ENCODE assay signal across 8 cellular contexts in the genomic region with DNA sequence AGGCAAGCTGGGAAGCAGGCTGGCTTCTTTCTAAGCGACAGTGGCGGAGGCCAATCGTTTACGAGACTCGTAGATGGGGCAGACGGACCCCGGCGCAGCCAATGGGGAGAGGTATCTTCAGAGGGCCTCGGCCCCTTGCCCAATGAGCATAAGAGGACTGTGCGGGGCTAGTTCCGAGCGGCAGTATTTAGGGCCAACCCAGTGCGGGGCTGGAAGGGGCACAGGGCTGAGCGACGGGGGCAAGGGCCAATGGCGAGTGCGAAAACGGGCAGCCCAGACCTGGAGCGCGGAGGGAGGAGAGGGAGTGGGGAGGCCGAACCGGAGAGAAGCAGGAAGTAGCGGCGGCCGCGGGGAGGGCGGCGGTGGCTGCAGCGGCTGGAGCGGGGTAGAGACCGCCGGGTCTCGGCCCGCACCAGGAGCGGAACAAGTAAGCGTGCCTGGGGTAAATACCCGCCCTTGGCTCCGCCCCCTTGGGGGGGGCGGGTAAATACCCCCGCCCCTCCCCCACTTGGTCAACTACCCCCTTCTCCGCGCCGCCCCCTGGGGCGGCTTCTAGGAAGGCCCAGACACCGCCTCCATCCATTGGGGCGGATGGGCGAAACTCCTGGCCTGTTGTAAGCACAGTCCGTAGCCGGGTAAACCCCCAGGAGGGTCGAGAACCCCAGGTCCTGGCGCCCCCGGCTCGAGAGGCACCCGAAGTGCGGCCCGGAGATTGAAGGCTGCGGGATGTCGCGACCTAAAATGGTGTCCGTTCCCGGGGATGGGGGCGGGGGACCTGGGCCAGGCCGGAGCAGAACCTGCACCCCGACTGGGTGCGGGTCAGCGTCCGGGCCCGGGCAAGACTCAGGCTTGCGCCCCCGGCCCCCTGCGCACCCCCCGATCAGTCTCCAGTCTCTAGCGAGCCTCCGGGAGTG. TPM values are rescaled to one million over a fixed set of nuclear protein-coding genes. Genes with fewer than 3 reads are reported as not detected.
DNase-seq lines count a peak whose midpoint lies in the region; ATAC-seq, FAIRE-seq and TF ChIP-seq lines count a peak whose summit lies in the region.

ZNF687 (plus strand) TSS at position 331 of the 914 bp plus-strand sequence. CDS start 3,993 bp downstream, outside the sequence.

- H3K4me1 ChIP-seq in Loucy (ENCODE audit: insufficient read depth, low read length, poor library complexity, severe bottlenecking), result peaks cover 19% of the 10 kb centered on the region

- FAIRE-seq in H54 (lab: Jason Lieb, UNC), result no peak

- ATAC-seq in naive thymus-derived CD8-positive, alpha-beta T cell, result peak; percentile 89 to 90

- peak within 1 kb of the TSS; percentile 91 for H3K9ac ChIP-seq in Loucy (ENCODE audit: low read depth, low read length, poor library complexity, severe bottlenecking)

- POLR2A ChIA-PET in naive thymus-derived CD8-positive, alpha-beta T cell (lab: Charles Lee), result interaction anchor here (0.6 to 2.3 kb wide), 24 partner anchors 10 to 1396 kb away, joined by 3 to 17 read pairs (median 5); partner anchors contain the start of genes ENSA, LYSMD1, MCL1 and PI4KB

- no peaks in the 10 kb centered on the region for H3K27me3 ChIP-seq in Loucy (ENCODE audit: insufficient read depth, low read length, poor library complexity, severe bottlenecking)

- H3K4me3 Mint-ChIP-seq in naive thymus-derived CD8-positive, alpha-beta T cell, result peak within 1 kb of the TSS; percentile 89 to 100 (median 97)

- no peak for TF ChIP-seq CTCF in Loucy (conservative IDR thresholded peaks at IDR 0.05; ENCODE audit: low read length)
- no peak for TF ChIP-seq CTCF in fibroblast of mammary gland (conservative IDR thresholded peaks at IDR 0.05; ENCODE audit: control insufficient read depth, insufficient read depth, low read depth, low read length)

- H3K9me3 ChIP-seq in Loucy (ENCODE audit: insufficient read depth, low read depth, low read length), result no peaks in the 10 kb centered on the region

- H3K27me3 Mint-ChIP-seq in naive thymus-derived CD8-positive, alpha-beta T cell, result no peaks in the 10 kb centered on the region

- H3K27ac Mint-ChIP-seq in naive thymus-derived CD8-positive, alpha-beta T cell, result peak within 1 kb of the TSS; percentile 93 to 99 (median 98)

- TF ChIP-seq POLR2A in H54 (IDR thresholded peaks at IDR 0.05; ENCODE audit: low read depth, low read length) (peak; percentile 89), Raji (IDR thresholded peaks at IDR 0.05; ENCODE audit: insufficient read depth, low read depth, low read length) (peak; percentile 54)

- peak within 1 kb of the TSS; percentile 89 for H3K4me3 ChIP-seq in Loucy (ENCODE audit: low read length, poor library complexity, severe bottlenecking)
- peak within 1 kb of the TSS; percentile 95 for H3K4me3 ChIP-seq in fibroblast of mammary gland (ENCODE audit: control insufficient read depth, low read depth, low read length)

- peaks cover 13% of the 10 kb centered on the region; the same call in 1 of the 2 replicates for H3K36me3 ChIP-seq in Loucy (ENCODE audit: insufficient read depth, low read length)

- H2AFZ ChIP-seq in Loucy (ENCODE audit: low read length), result peak within 1 kb of the TSS; percentile 89

- peaks cover 39% of the 10 kb centered on the region for H3K79me2 ChIP-seq in Loucy (ENCODE audit: insufficient read depth, low read length)

- no peaks in the 10 kb centered on the region for H3K9me3 Mint-ChIP-seq in naive thymus-derived CD8-positive, alpha-beta T cell

- DNase-seq in ELF-1 (ENCODE audit: low read depth, low spot score) (peak; percentile 100), H54 (ENCODE audit: insufficient read length, low spot score) (peak; percentile 100), fibroblast of mammary gland (ENCODE audit: low read depth) (peak; percentile 100)
- DNase-seq in activated T-helper 9 cell treated with anti-CD3 and anti-CD28 coated beads, Interleukin-2, amount 50 U/mL, for 16 hours (ENCODE audit: low read depth), result peak; percentile 96
- DNase-seq in naive thymus-derived CD8-positive, alpha-beta T cell, result peak; percentile 94 to 100 (median 98)
- DNase-seq in stimulated activated naive CD4-positive, alpha-beta T cell (lab: John Stamatoyannopoulos, UW), result peak; percentile 93 to 99 (median 98)

- H3K9me2 ChIP-seq in Loucy (replicated peaks; ENCODE audit: low read depth, low read length), result no peaks in the 10 kb centered on the region

- peaks cover 3% of the 10 kb centered on the region; the same call in 1 of the 2 replicates for H3F3A ChIP-seq in Loucy (ENCODE audit: low read depth)

- H3K4me1 Mint-ChIP-seq in naive thymus-derived CD8-positive, alpha-beta T cell, result peaks cover 17 to 42% (median 29%) of the 10 kb centered on the region in 4 donors

- H3K4me2 ChIP-seq in Loucy (ENCODE audit: low read depth, low read length, poor library complexity, severe bottlenecking), result peak within 1 kb of the TSS; percentile 96

- peaks cover 0 to 22% (median 4%) of the 10 kb centered on the region in 3 donors for H3K36me3 Mint-ChIP-seq in naive thymus-derived CD8-positive, alpha-beta T cell

- H4K20me1 ChIP-seq in Loucy (ENCODE audit: insufficient read depth, low read length, poor library complexity, severe bottlenecking), result peaks cover 29% of the 10 kb centered on the region

RNA-seq across cellular contexts. Expression of gene ZNF687, which starts in this region (rescaled TPM):
- total RNA-seq in naive thymus-derived CD8-positive, alpha-beta T cell, result 10 to 100 TPM; 34.6 to 37.2 TPM
- polyA plus RNA-seq in naive thymus-derived CD8-positive, alpha-beta T cell, result 1 to 10 TPM in 1 of 3 donors, under 1 TPM in 2; 0.56 to 1.1 (median 0.96) TPM

Comparison
In these comparisons a context has a peak if more than half of its experiments do, and no peak if none do; other contexts are left out.
1. Peak in every context shown above with its lines: DNase-seq, ATAC-seq and H3K4me3 ChIP-seq.